ENCODE assay signal across 11 cellular contexts in the genomic region with DNA sequence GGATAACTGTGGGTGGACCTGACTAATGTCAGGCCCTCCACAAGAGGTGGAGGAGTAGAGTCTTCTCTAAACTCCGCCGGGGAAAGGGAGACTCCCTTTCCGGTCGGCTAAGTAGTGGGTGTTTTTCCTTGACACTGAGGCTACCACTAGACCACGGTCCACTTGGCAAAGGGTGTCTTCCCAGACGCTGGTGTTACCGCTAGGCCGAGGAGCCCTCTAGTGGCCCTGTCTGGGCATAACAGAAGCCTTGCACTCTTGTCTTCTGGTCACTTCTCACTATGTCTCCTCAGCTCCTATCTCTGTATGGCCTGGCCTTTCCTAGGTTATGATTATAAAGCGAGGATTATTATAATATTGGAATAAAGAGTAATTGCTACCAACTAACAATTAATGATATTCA. TPM values are rescaled to one million over a fixed set of nuclear protein-coding genes. Genes with fewer than 3 reads are reported as not detected.
DNase-seq lines count a peak whose midpoint lies in the region; ATAC-seq and TF ChIP-seq lines count a peak whose summit lies in the region.
"Not testable (repeated sequence)": the region's sequence is repeated elsewhere in the genome, so short reads cannot be mapped to it uniquely, and the experiment has no call there.
"Had no signal": no experiment of that assay in that cellular context is flagged by ENCODE, and none has a peak within 500 bp of the region (broad histone marks: within the 10 kb centered on the region; RNA-seq: fewer than 3 reads in every experiment).

No MANE protein-coding gene starts in this region.

- DNase-seq in CD1c-positive myeloid dendritic cell (ENCODE audit: extremely low spot score): peak; percentile 5
- peak; percentile 80 for DNase-seq in GM23248
- DNase-seq in NAMALWA (ENCODE audit: low spot score): peak; percentile 58
- DNase-seq in RWPE1 (ENCODE audit: low spot score): peak; percentile 10
- peak; percentile 36 to 55 for DNase-seq in activated T-cell treated with anti-CD3 and anti-CD28 coated beads, Interleukin-2, amount 50 U/mL, for 48 hours
- DNase-seq in epithelial cell of prostate (ENCODE audit: low read depth, low spot score): peak; percentile 48
- DNase-seq in left lobe of liver (ENCODE audit: low spot score): peak; percentile 49
- peak; percentile 62 for DNase-seq in stimulated activated CD8-positive, alpha-beta memory T cell treated with anti-CD3 and anti-CD28 coated beads, Interleukin-4, amount 100 ng/mL, for 48 hours

- WGBS in GM23248 (ENCODE audit: low coverage in 1 of 2, low lambda C conversion rate in 2 of 2, missing lambda C conversion rate in 2 of 2), 2 experiments: 12 to 24% methylated on average over 9 of the region's 9 CpGs

- H3K4me1 ChIP-seq in GM23248 (ENCODE audit: insufficient read depth): not testable (repeated sequence)

- not testable (repeated sequence) for H3K9me3 ChIP-seq in GM23248 (ENCODE audit: low read depth)

- not testable (repeated sequence) for H3K79me2 ChIP-seq in GM23248 (ENCODE audit: insufficient read depth)

- CTCF ChIA-PET in RWPE1 (lab: Yijun Ruan, JAX): interaction anchor here (0.6 to 0.9 kb wide), 3 partner anchors 38 to 1057 kb away, joined by 3 to 4 read pairs (median 4); no protein-coding TSS in a partner anchor

- POLR2A ChIA-PET in RWPE1 (lab: Yijun Ruan, JAX; ENCODE audit: low non-redundant PET): not testable (repeated sequence)

- peak; percentile 74 for TF ChIP-seq CTCF in RWPE1 (conservative IDR thresholded peaks at IDR 0.05; ENCODE audit: low read depth)

- H3K4me3 ChIP-seq in GM23248: not testable (repeated sequence)

- not testable (repeated sequence) for H3K9me2 ChIP-seq in GM23248 (ENCODE audit: insufficient read depth)

- H3K27me3 ChIP-seq in GM23248 (replicated peaks; ENCODE audit: insufficient read depth): not testable (repeated sequence)

- H3K4me2 ChIP-seq in GM23248 (ENCODE audit: unreplicated experiment): not testable (repeated sequence)

- H3K9ac ChIP-seq in GM23248: not testable (repeated sequence)

- in situ Hi-C loops in GM23248 (cut with MboI): not testable (repeated sequence)

- not testable (repeated sequence) for H3K27ac ChIP-seq in GM23248, RWPE1, epithelial cell of prostate

- peak overlapping the region; percentile 30 for H2AFZ ChIP-seq in GM23248

- not testable (repeated sequence) for H4K20me1 ChIP-seq in GM23248 (ENCODE audit: insufficient read depth)

- ATAC-seq in left lobe of liver: not testable (repeated sequence)

- not testable (repeated sequence) for H3K36me3 ChIP-seq in GM23248 (ENCODE audit: low read depth)

- not testable (repeated sequence) for H3F3A ChIP-seq in GM23248 (ENCODE audit: insufficient read depth)

RNA-seq across cellular contexts. Expression of a gene that starts 5.4 kb away (rescaled TPM):
- total RNA-seq in GM23248 (2014; rRNA removed; shearing (Covaris generic)): not detected in 2 replicates
- 1.2 and 1.8 TPM in 2 replicates for polyA plus RNA-seq in GM23248 (2016; fragmentation: Nextera tagmentation; extraction: Ambion mirVana)
- not detected for total RNA-seq in left lobe of liver
- total RNA-seq: mucosa of gallbladder, T-helper 17 cell, temporal lobe had no signal

RNA-seq across cellular contexts. Expression of a gene that starts 13.9 kb away (rescaled TPM):
- not detected in 2 replicates for total RNA-seq in GM23248 (2014; rRNA removed; shearing (Covaris generic))
- 0.19 TPM in 1 of 2 replicates, not detected in the other for polyA plus RNA-seq in GM23248 (2016; fragmentation: Nextera tagmentation; extraction: Ambion mirVana)
- total RNA-seq in left lobe of liver: not detected
- total RNA-seq: mucosa of gallbladder, T-helper 17 cell, temporal lobe had no signal

RNA-seq across cellular contexts. Expression of a gene that starts 43.6 kb away (rescaled TPM):
- 0.13 and 0.54 TPM in 2 replicates for total RNA-seq in GM23248 (2014; rRNA removed; shearing (Covaris generic))
- 2.5 and 3.0 TPM in 2 replicates for polyA plus RNA-seq in GM23248 (2016; fragmentation: Nextera tagmentation; extraction: Ambion mirVana)
- not detected for total RNA-seq in left lobe of liver
- total RNA-seq: mucosa of gallbladder, temporal lobe had no signal

Comparison
In these comparisons a context has a peak if more than half of its experiments do, and no peak if none do; other contexts are left out.
1. DNase-seq: peak in every context shown above with its lines; median percentile 80 in GM23248; 62 in stimulated activated CD8-positive, alpha-beta memory T cell treated with anti-CD3 and anti-CD28 coated beads, Interleukin-4, amount 100 ng/mL, for 48 hours; 58 in NAMALWA; 49 in left lobe of liver; 48 in epithelial cell of prostate; 46 in activated T-cell treated with anti-CD3 and anti-CD28 coated beads, Interleukin-2, amount 50 U/mL, for 48 hours; 10 in RWPE1; 5 in CD1c-positive myeloid dendritic cell.